ENCODE assay signal across 20 cellular contexts in the genomic region with DNA sequence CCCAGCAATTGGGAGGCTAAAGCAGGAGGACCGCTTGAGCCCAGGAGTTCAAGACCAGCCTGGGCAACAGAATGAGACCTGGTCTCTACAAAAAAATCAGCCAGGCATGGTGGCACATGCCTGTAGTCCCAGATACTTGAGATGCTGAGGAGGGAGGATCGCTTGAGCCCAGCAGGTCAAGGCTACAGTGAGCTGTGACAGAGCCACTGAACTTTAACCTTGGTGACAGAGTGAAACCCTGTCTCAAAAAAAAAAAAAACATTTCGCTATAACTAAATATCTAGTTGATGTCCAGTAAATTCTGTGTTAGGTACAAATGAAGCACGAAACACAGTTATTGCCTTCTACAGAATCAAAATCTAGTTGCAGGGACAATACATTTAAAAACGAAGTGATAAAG.
DNase-seq lines count a peak whose midpoint lies in the region; ATAC-seq, FAIRE-seq and TF ChIP-seq lines count a peak whose summit lies in the region.
"Had no signal": no experiment of that assay in that cellular context is flagged by ENCODE, and none has a peak within 500 bp of the region (broad histone marks: within the 10 kb centered on the region; RNA-seq: fewer than 3 reads in every experiment).

No MANE protein-coding gene starts in this region.

- H3K4me2 ChIP-seq in H1 (ENCODE audit: insufficient read depth in 1 of 2, low read depth in 2 of 2, low read length in 2 of 2) = no peak overlapping the region
- H3K4me2 ChIP-seq in mesenchymal stem cell (ENCODE audit: low read length, poor library complexity, severe bottlenecking) = no peak overlapping the region
- H3K4me2 ChIP-seq: BLaER1 had no signal

- H3K23ac ChIP-seq in H1 (ENCODE audit: insufficient read length) (no peak overlapping the region), mesenchymal stem cell (ENCODE audit: low read length in 2 of 2) (no peak overlapping the region)

- POLR2A ChIA-PET in MCF 10A (lab: Yijun Ruan, JAX) (no interaction called here), H1 (lab: Charles Lee; ENCODE audit: partially characterized antibody) (no interaction called here)

- no peak overlapping the region for H3K56ac ChIP-seq in H1 (replicated peaks; ENCODE audit: insufficient read length, low read depth, low read length)

- H3K18ac ChIP-seq in H1 (ENCODE audit: extremely low read depth, low read length) (no peak overlapping the region), mesenchymal stem cell (ENCODE audit: low read depth in 1 of 2, low read length in 2 of 2) (no peak overlapping the region)

- no peak for TF ChIP-seq EP300 in H1 (IDR thresholded peaks at IDR 0.05; ENCODE audit: borderline replicate concordance in 1 of 2, low read depth in 2 of 2, low read length in 2 of 2)

- H3K27me3 ChIP-seq in breast epithelium = no peaks in the 10 kb centered on the region
- no peaks in the 10 kb centered on the region for H3K27me3 ChIP-seq in H1 (replicated peaks in 1 of 4; ENCODE audit: control insufficient read depth in 3 of 4, extremely low read depth in 1 of 4, insufficient read depth in 3 of 4, low read length in 3 of 4)
- no peaks in the 10 kb centered on the region for H3K27me3 ChIP-seq in mesenchymal stem cell (ENCODE audit: control insufficient read depth in 1 of 2, insufficient read depth in 1 of 2, low read length in 2 of 2)
- H3K27me3 ChIP-seq: BLaER1 had no signal

- TF ChIP-seq RAD21 in H1 (IDR thresholded peaks at IDR 0.05 in 1 of 2, conservative IDR thresholded peaks at IDR 0.05 in 1 of 2; ENCODE audit: low read depth in 2 of 2, low read length in 2 of 2) = no peak

- no peak for TF ChIP-seq POLR2A in breast epithelium (IDR thresholded peaks at IDR 0.05)
- TF ChIP-seq POLR2A in H1 (IDR thresholded peaks at IDR 0.05; ENCODE audit: control extremely low read depth in 1 of 2, low read depth in 2 of 2, low read length in 2 of 2) = no peak

- 94% methylated on average over 5 of the region's 5 CpGs; no CpG with 5 or more reads in 1 of the 2 experiments for WGBS in H1 (ENCODE audit: extremely low coverage in 1 of 2, insufficient coverage in 1 of 2, insufficient read length in 1 of 2, insufficient replicate concordance in 2 of 2, low coverage in 1 of 2, low lambda C conversion rate in 2 of 2, missing lambda C conversion rate in 1 of 2), 2 experiments
- 94% methylated on average over 4 of the region's 5 CpGs for WGBS in mesenchymal stem cell

- no TSS peak for BruUV-seq in MCF 10A (replicated peaks; lab: Mats Ljungman, UMichigan)

- H3K9me3 Mint-ChIP-seq in MCF 10A (ENCODE audit: unreplicated experiment) (no peaks in the 10 kb centered on the region), glutamatergic neuron (ENCODE audit: unreplicated experiment) (no peaks in the 10 kb centered on the region)
- H3K9me3 Mint-ChIP-seq: CD8-positive, alpha-beta T cell had no signal

- intact Hi-C loops in MCF 10A (cut with micrococcal nuclease) = no loop called here
- intact Hi-C loops in breast epithelium (cut with DNase I; ENCODE audit: low total_unique reads) = no loop called here

- H3K27ac ChIP-seq in breast epithelium (no peak overlapping the region), H1 (ENCODE audit: low read depth, low read length) (no peak overlapping the region), mesenchymal stem cell (ENCODE audit: low read length, poor library complexity, severe bottlenecking) (no peak overlapping the region)
- H3K27ac ChIP-seq: BLaER1 had no signal

- in situ Hi-C loops in G401 (cut with HindIII; ENCODE audit: low sequenced_read_pairs) = no loop called here

- H2BK20ac ChIP-seq in H1 (ENCODE audit: low read length) = no peak overlapping the region

- H3K36me3 Mint-ChIP-seq in MCF 10A (ENCODE audit: insufficient read depth, unreplicated experiment) (peaks cover 51% of the 10 kb centered on the region), glutamatergic neuron (ENCODE audit: unreplicated experiment) (no peaks in the 10 kb centered on the region)

- H2BK15ac ChIP-seq in H1 (ENCODE audit: low read length) = no peak overlapping the region
- no peak overlapping the region for H2BK15ac ChIP-seq in mesenchymal stem cell (ENCODE audit: low read depth, poor library complexity, severe bottlenecking)

- H3K4me3 ChIP-seq in breast epithelium = no peak overlapping the region
- no peak overlapping the region for H3K4me3 ChIP-seq in H1 (ENCODE audit: extremely low read depth in 1 of 4, insufficient read depth in 2 of 4, low read depth in 3 of 4, low read length in 4 of 4)
- no peak overlapping the region for H3K4me3 ChIP-seq in mesenchymal stem cell (ENCODE audit: insufficient read depth in 1 of 2, low read depth in 1 of 2, low read length in 2 of 2)
- H3K4me3 ChIP-seq: BLaER1, GM12878, K562 had no signal

- no peaks in the 10 kb centered on the region for H3K9me3 ChIP-seq in breast epithelium
- no peaks in the 10 kb centered on the region for H3K9me3 ChIP-seq in H1 (ENCODE audit: insufficient read depth in 2 of 2, low read depth in 1 of 2, low read length in 1 of 2)
- no peaks in the 10 kb centered on the region for H3K9me3 ChIP-seq in mesenchymal stem cell (ENCODE audit: control insufficient read depth, low read length)
- H3K9me3 ChIP-seq: BLaER1 had no signal

- no peak overlapping the region for H2AK5ac ChIP-seq in H1 (ENCODE audit: low read depth, low read length)
- no peak overlapping the region for H2AK5ac ChIP-seq in mesenchymal stem cell (ENCODE audit: low read length, severe bottlenecking)

- no peak for ATAC-seq in GM19395 (IDR thresholded peaks at IDR 0.05; ENCODE audit: unreplicated experiment)
- ATAC-seq: CD8-positive, alpha-beta T cell; GM12878; K562 had no signal

- peaks cover 14% of the 10 kb centered on the region for H3K4me1 Mint-ChIP-seq in MCF 10A (ENCODE audit: insufficient read depth, unreplicated experiment)
- no peaks in the 10 kb centered on the region for H3K4me1 Mint-ChIP-seq in glutamatergic neuron (ENCODE audit: low read depth, unreplicated experiment)

- H3K36me3 ChIP-seq in breast epithelium (no peaks in the 10 kb centered on the region), H1 (ENCODE audit: control insufficient read depth in 2 of 4, insufficient read depth in 4 of 4, low read length in 3 of 4) (peaks cover 0 to 15% (median 5%) of the 10 kb centered on the region in 4 experiments; a peak in 5 of 8 replicates), mesenchymal stem cell (ENCODE audit: control insufficient read depth in 1 of 2, insufficient read depth in 2 of 2, low read depth in 1 of 2, low read length in 2 of 2) (peaks cover 20 to 61% of the 10 kb centered on the region in 2 experiments)

- 0 out of 2 replicates have a peak overlapping the region, but pooled peaks have one; percentile 18 for H2BK5ac ChIP-seq in H1 (ENCODE audit: low read depth, low read length)
- H2BK5ac ChIP-seq in mesenchymal stem cell (ENCODE audit: low read depth, low read length, poor library complexity, severe bottlenecking) = no peak overlapping the region

- TF ChIP-seq CTCF in MCF 10A (IDR thresholded peaks at IDR 0.05; ENCODE audit: unreplicated experiment) (no peak), breast epithelium (IDR thresholded peaks at IDR 0.05) (no peak), H1 (IDR thresholded peaks at IDR 0.05; ENCODE audit: control extremely low read depth in 1 of 3, insufficient read depth in 1 of 3, low read depth in 1 of 3, low read length in 3 of 3) (no peak), glutamatergic neuron (IDR thresholded peaks at IDR 0.05; ENCODE audit: partially characterized antibody, unreplicated experiment) (no peak)

- H3K4me3 Mint-ChIP-seq in MCF 10A (ENCODE audit: unreplicated experiment) = no peak overlapping the region
- no peak overlapping the region for H3K4me3 Mint-ChIP-seq in glutamatergic neuron (ENCODE audit: unreplicated experiment)
- H3K4me3 Mint-ChIP-seq: CD8-positive, alpha-beta T cell had no signal

- no peak overlapping the region for H3K9ac ChIP-seq in H1 (replicated peaks in 1 of 4; ENCODE audit: extremely low read depth in 1 of 4, low read depth in 3 of 4, low read length in 3 of 4)
- no peak overlapping the region for H3K9ac ChIP-seq in mesenchymal stem cell (ENCODE audit: low read length)
- H3K9ac ChIP-seq: BLaER1 had no signal

- peak overlapping the region; percentile 94 for H3K27ac Mint-ChIP-seq in MCF 10A (ENCODE audit: low read depth, unreplicated experiment)
- no peak overlapping the region for H3K27ac Mint-ChIP-seq in glutamatergic neuron (ENCODE audit: unreplicated experiment)
- H3K27ac Mint-ChIP-seq: CD8-positive, alpha-beta T cell had no signal

- H2BK12ac ChIP-seq in H1 (ENCODE audit: low read depth, low read length) (no peak overlapping the region), mesenchymal stem cell (ENCODE audit: low read length in 2 of 2) (no peak overlapping the region)

- CTCF ChIA-PET in MCF 10A (lab: Yijun Ruan, JAX) (interaction anchor here (0.6 kb wide), 1 partner anchor 1621 kb away, joined by 3 read pairs; no protein-coding TSS in a partner anchor), H1 (lab: Charles Lee; ENCODE audit: partially characterized antibody) (interaction anchor here (1.3 kb wide), 1 partner anchor 312 kb away, joined by 4 read pairs; no protein-coding TSS in a partner anchor)

- H4K91ac ChIP-seq in H1 (replicated peaks; ENCODE audit: insufficient read length, low read length) (no peak overlapping the region), mesenchymal stem cell (ENCODE audit: low read length) (no peak overlapping the region)

- no peaks in the 10 kb centered on the region for H3K79me2 ChIP-seq in H1 (ENCODE audit: control insufficient read depth in 1 of 2, insufficient read depth in 2 of 2, low read length in 2 of 2)

- H2AFZ ChIP-seq in H1 (ENCODE audit: low read length) (no peak overlapping the region), mesenchymal stem cell (ENCODE audit: low read depth, low read length) (no peak overlapping the region)

- H3K23me2 ChIP-seq in H1 (ENCODE audit: low read depth, low read length) = no peaks in the 10 kb centered on the region

- H3K14ac ChIP-seq in H1 (ENCODE audit: insufficient read length) (no peak overlapping the region), mesenchymal stem cell (ENCODE audit: low read length in 2 of 2) (no peak overlapping the region)

- H3K27me3 Mint-ChIP-seq in MCF 10A (ENCODE audit: insufficient read depth, unreplicated experiment) (no peaks in the 10 kb centered on the region), glutamatergic neuron (ENCODE audit: unreplicated experiment) (no peaks in the 10 kb centered on the region)

- no peak overlapping the region for H2BK120ac ChIP-seq in H1 (replicated peaks; ENCODE audit: low read depth, low read length)
- H2BK120ac ChIP-seq in mesenchymal stem cell (ENCODE audit: low read depth, low read length) = no peak overlapping the region

- H3K79me1 ChIP-seq in H1 (ENCODE audit: low read depth, low read length) = no peaks in the 10 kb centered on the region
- H3K79me1 ChIP-seq in mesenchymal stem cell (replicated peaks; ENCODE audit: low read length, poor library complexity, severe bottlenecking) = peaks cover 12% of the 10 kb centered on the region

- H3K4ac ChIP-seq in H1 (replicated peaks; ENCODE audit: insufficient read length, low read depth, low read length) (no peak overlapping the region), mesenchymal stem cell (ENCODE audit: low read depth in 1 of 2, low read length in 2 of 2) (no peak overlapping the region)

- no peak overlapping the region for H4K8ac ChIP-seq in H1 (ENCODE audit: extremely low read depth, insufficient read depth, low read length)
- peak overlapping the region; percentile 39 for H4K8ac ChIP-seq in mesenchymal stem cell (ENCODE audit: low read length)

- H4K20me1 ChIP-seq in H1 (replicated peaks in 1 of 2; ENCODE audit: control insufficient read depth in 1 of 2, insufficient read depth in 2 of 2, low read length in 2 of 2) = no peaks in the 10 kb centered on the region
- H4K20me1 ChIP-seq: BLaER1 had no signal

- FAIRE-seq in H1 (lab: Jason Lieb, UNC) = no peak
- FAIRE-seq: GM12878, K562 had no signal

- H4K5ac ChIP-seq in H1 (ENCODE audit: insufficient read length, low read depth, low read length) = no peak overlapping the region

- H3K4me1 ChIP-seq in breast epithelium (no peaks in the 10 kb centered on the region), H1 (replicated peaks in 1 of 4; ENCODE audit: control insufficient read depth in 3 of 4, insufficient read depth in 4 of 4, low read length in 3 of 4) (no peaks in the 10 kb centered on the region), mesenchymal stem cell (ENCODE audit: control insufficient read depth, insufficient read depth, low read depth, low read length) (peaks cover 2% of the 10 kb centered on the region)

- DNase-seq in MCF 10A (ENCODE audit: unreplicated experiment) = no peak
- no peak for DNase-seq in breast epithelium (ENCODE audit: low spot score in 2 of 2)
- no peak for DNase-seq in H1 (ENCODE audit: low read depth in 1 of 2, low spot score in 2 of 2)
- DNase-seq in mesenchymal stem cell = no peak
- DNase-seq in glutamatergic neuron = no peak
- DNase-seq in G401 (ENCODE audit: low spot score) = no peak
- DNase-seq in activated CD4-positive, alpha-beta T cell treated with anti-CD3 and anti-CD28 coated beads for 1 hour = no peak
- DNase-seq: CD8-positive, alpha-beta T cell; DND-41; GDM1; MV-4-11; NCI-H1417 treated with DMSO at 0.1 percent for 48 hours; NCI-H2029 treated with DMSO at 0.1 percent for 48 hours; NCI-H2171 treated with DMSO at 0.1 percent for 48 hours; NCI-H774; RPMI8226 had no signal
